33 cellular contexts compared by ENCODE assay signal in genomic region chr2:179207047-179207446, GRCh38.
"Had no signal": no experiment of that assay in that cellular context is flagged by ENCODE, and none has a peak within 500 bp of the region (broad histone marks: within the 10 kb centered on the region; RNA-seq: fewer than 3 reads in every experiment).

No MANE protein-coding gene starts in this region.

- ATAC-seq: activated CD8-positive, alpha-beta T cell treated with anti-CD3 and anti-CD28 coated beads for 36 hours; activated naive CD4-positive, alpha-beta T cell treated with anti-CD3 and anti-CD28 coated beads, Interleukin-2, amount 50 U/mL, for 72 hours; activated T-cell treated with anti-CD3 and anti-CD28 coated beads, Interleukin-2, amount 50 U/mL, for 4 hours; activated T-cell treated with anti-CD3 and anti-CD28 coated beads, Interleukin-2, amount 50 U/mL, for 72 hours; activated T-helper 17 cell treated with anti-CD3 and anti-CD28 coated beads, Interleukin-2, amount 50 U/mL, for 72 hours; body of pancreas had no signal

- DNase-seq: activated B cell treated with CpG ODN at 0.5 μM for 24 hours; activated CD4-positive, alpha-beta memory T cell treated with anti-CD3 and anti-CD28 coated beads for 36 hours; activated CD4-positive, alpha-beta T cell treated with anti-CD3 and anti-CD28 coated beads for 4 hours; activated CD4-positive, alpha-beta T cell treated with anti-CD3 and anti-CD28 coated beads, Interleukin-2, amount 10 ng/mL, durations not matched to agents 24 days and 14 days; activated CD4-positive, alpha-beta T cell treated with anti-CD3 and anti-CD28 coated beads, Interleukin-2, amount 50 U/mL, for 1 hour; activated CD4-positive, alpha-beta T cell treated with anti-CD3 and anti-CD28 coated beads, Interleukin-2, amount 50 U/mL, for 4 hours; activated CD4-positive, CD25-positive, alpha-beta regulatory T cell treated with anti-CD3 and anti-CD28 coated beads, Interleukin-2, amount 50 U/mL, for 72 hours; activated CD8-positive, alpha-beta memory T cell treated with anti-CD3 and anti-CD28 coated beads, Interleukin-2, amount 50 U/mL, for 4 hours; activated CD8-positive, alpha-beta T cell treated with anti-CD3 and anti-CD28 coated beads for 36 hours; activated effector memory CD4-positive, alpha-beta T cell treated with anti-CD3 and anti-CD28 coated beads, Interleukin-2, amount 50 U/mL, for 16 hours; activated gamma-delta T cell treated with Interleukin-2 at 50 U/mL for 16 hours; activated naive CD4-positive, alpha-beta T cell; activated naive CD4-positive, alpha-beta T cell treated with anti-CD3 and anti-CD28 coated beads for 36 hours; activated naive CD4-positive, alpha-beta T cell treated with anti-CD3 and anti-CD28 coated beads, Interleukin-2, amount 50 U/mL, for 16 hours; activated naive CD8-positive, alpha-beta T cell treated with anti-CD3 and anti-CD28 coated beads for 36 hours; activated T-cell treated with anti-CD3 and anti-CD28 coated beads for 4 hours; activated T-cell treated with anti-CD3 and anti-CD28 coated beads, Interleukin-2, amount 50 U/mL, for 1 hour; activated T-cell treated with anti-CD3 and anti-CD28 coated beads, Interleukin-2, amount 50 U/mL, for 4 hours; activated T-cell treated with anti-CD3 and anti-CD28 coated beads, Interleukin-2, amount 50 U/mL, for 72 hours; adrenal gland; amniotic stem cell; aorta; brain microvascular endothelial cell; central memory CD4-positive, alpha-beta T cell; T-helper 2 cell; T-helper 9 cell had no signal

- H3K4me3 Mint-ChIP-seq: activated B cell treated with CpG ODN at 0.5 μM for 24 hours; activated CD4-positive, alpha-beta memory T cell treated with anti-CD3 and anti-CD28 coated beads for 36 hours; activated CD4-positive, alpha-beta T cell treated with anti-CD3 and anti-CD28 coated beads, Interleukin-2, amount 10 ng/mL, durations not matched to agents 24 days and 14 days; activated CD8-positive, alpha-beta T cell treated with anti-CD3 and anti-CD28 coated beads for 36 hours; activated naive CD4-positive, alpha-beta T cell treated with anti-CD3 and anti-CD28 coated beads for 36 hours; activated naive CD8-positive, alpha-beta T cell treated with anti-CD3 and anti-CD28 coated beads for 36 hours; activated T-cell treated with anti-CD3 and anti-CD28 coated beads, Interleukin-2, amount 50 U/mL, for 4 hours; activated T-cell treated with anti-CD3 and anti-CD28 coated beads, Interleukin-2, amount 50 U/mL, for 72 hours; activated T-helper 1 cell treated with anti-CD3 and anti-CD28 coated beads, Interleukin-12 subunit alpha, Interleukin-12 subunit beta, Interleukin-2, Interleukin-4 antibody, amounts not matched to agents 30 ng/mL and 10 ng/mL and 1 ng/mL, durations not matched to agents 14 hours and 24 hours and 36 hours; activated T-helper 17 cell treated with anti-CD3 and anti-CD28 coated beads, Interleukin-2, amount 50 U/mL, for 72 hours; T-helper 2 cell treated with Interferon-gamma antibody and Interleukin-4, amounts not matched to agents 5 μg/mL and 100 μg/mL, for 36 hours had no signal

- H3K4me3 ChIP-seq: adrenal gland, body of pancreas, breast epithelium had no signal

- H3K4me1 Mint-ChIP-seq: activated naive CD8-positive, alpha-beta T cell treated with anti-CD3 and anti-CD28 coated beads for 36 hours; activated T-helper 17 cell treated with anti-CD3 and anti-CD28 coated beads, Interleukin-2, amount 50 U/mL, for 72 hours had no signal

- H3K9me3 Mint-ChIP-seq: activated naive CD4-positive, alpha-beta T cell treated with anti-CD3 and anti-CD28 coated beads, Interleukin-2, amount 50 U/mL, for 72 hours; activated T-cell treated with anti-CD3 and anti-CD28 coated beads, Interleukin-2, amount 50 U/mL, for 4 hours had no signal

- H3K27me3 Mint-ChIP-seq: activated B cell treated with CpG ODN at 0.5 μM for 24 hours; activated CD4-positive, alpha-beta memory T cell treated with anti-CD3 and anti-CD28 coated beads for 36 hours; activated CD4-positive, alpha-beta T cell treated with anti-CD3 and anti-CD28 coated beads, Interleukin-2, amount 10 ng/mL, durations not matched to agents 24 days and 14 days; activated CD8-positive, alpha-beta T cell treated with anti-CD3 and anti-CD28 coated beads for 36 hours; activated naive CD8-positive, alpha-beta T cell treated with anti-CD3 and anti-CD28 coated beads for 36 hours had no signal

- H3K27me3 ChIP-seq: adrenal gland, body of pancreas, brain microvascular endothelial cell, breast epithelium had no signal

- H3K27ac ChIP-seq: adrenal gland, body of pancreas, brain microvascular endothelial cell, breast epithelium, VCaP had no signal

- H3K27ac Mint-ChIP-seq: activated B cell treated with CpG ODN at 0.5 μM for 24 hours; activated CD4-positive, alpha-beta memory T cell treated with anti-CD3 and anti-CD28 coated beads for 36 hours; activated CD4-positive, alpha-beta T cell treated with anti-CD3 and anti-CD28 coated beads, Interleukin-2, amount 10 ng/mL, durations not matched to agents 24 days and 14 days; activated CD8-positive, alpha-beta T cell treated with anti-CD3 and anti-CD28 coated beads for 36 hours; activated naive CD4-positive, alpha-beta T cell treated with anti-CD3 and anti-CD28 coated beads for 36 hours; activated naive CD4-positive, alpha-beta T cell treated with anti-CD3 and anti-CD28 coated beads, Interleukin-2, amount 50 U/mL, for 72 hours; activated naive CD8-positive, alpha-beta T cell treated with anti-CD3 and anti-CD28 coated beads for 36 hours; activated T-cell treated with anti-CD3 and anti-CD28 coated beads, Interleukin-2, amount 50 U/mL, for 72 hours; activated T-helper 1 cell treated with anti-CD3 and anti-CD28 coated beads, Interleukin-12 subunit alpha, Interleukin-12 subunit beta, Interleukin-2, Interleukin-4 antibody, amounts not matched to agents 30 ng/mL and 10 ng/mL and 1 ng/mL, durations not matched to agents 14 hours and 24 hours and 36 hours; activated T-helper 17 cell treated with anti-CD3 and anti-CD28 coated beads, Interleukin-2, amount 50 U/mL, for 72 hours; T-helper 2 cell treated with Interferon-gamma antibody and Interleukin-4, amounts not matched to agents 5 μg/mL and 100 μg/mL, for 36 hours had no signal

- H3K4me1 ChIP-seq: breast epithelium had no signal

- H3K36me3 ChIP-seq: adrenal gland, brain microvascular endothelial cell, breast epithelium had no signal
